13 cellular contexts compared by ENCODE assay signal in the genomic region with DNA sequence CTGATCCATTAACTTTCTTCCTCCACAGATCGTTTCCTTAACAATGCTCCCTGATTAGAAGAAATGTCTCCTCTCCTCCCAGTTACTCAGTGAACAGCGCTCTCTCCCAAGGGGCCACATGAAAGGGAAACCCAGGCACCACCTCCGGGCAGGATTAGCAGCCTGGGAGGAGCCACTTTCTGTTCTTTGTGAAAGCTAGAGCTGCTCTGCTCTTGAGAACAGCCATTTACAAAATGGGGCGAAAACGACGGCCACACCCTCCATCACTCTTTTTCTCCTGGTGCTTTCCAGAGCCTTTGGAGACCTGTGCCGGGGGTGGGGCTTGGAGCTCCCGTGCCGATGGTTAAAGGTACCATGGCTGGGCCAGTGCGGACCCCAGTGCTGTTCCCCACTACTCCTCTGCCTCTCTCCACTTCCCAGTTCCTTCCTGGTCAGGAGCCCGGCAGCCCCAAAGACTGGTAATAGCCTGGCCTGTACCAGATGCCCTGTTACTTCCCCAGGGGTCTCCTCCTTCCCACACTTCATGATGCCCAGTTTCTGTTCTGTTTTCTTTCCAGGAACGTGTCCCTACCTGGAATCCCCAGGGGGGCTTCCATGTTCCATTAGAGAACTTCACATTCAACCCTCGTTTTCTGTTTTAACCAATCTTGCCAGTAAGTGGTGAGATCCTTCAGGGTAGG.
A peak's percentile ranks its signal among the peaks of the same experiment; 100 is the strongest.
DNase-seq lines count a peak whose midpoint lies in the region; FAIRE-seq and TF ChIP-seq lines count a peak whose summit lies in the region.
"Had no signal": no experiment of that assay in that cellular context is flagged by ENCODE, and none has a peak within 500 bp of the region (broad histone marks: within the 10 kb centered on the region; RNA-seq: fewer than 3 reads in every experiment).

No MANE protein-coding gene starts in this region.

- no peaks in the 10 kb centered on the region for H3K27me3 ChIP-seq in astrocyte (ENCODE audit: insufficient read depth, low read length)

- peaks cover 2% of the 10 kb centered on the region for H3K36me3 Mint-ChIP-seq in astrocyte (ENCODE audit: low read depth, unreplicated experiment)
- H3K36me3 Mint-ChIP-seq in activated naive CD4-positive, alpha-beta T cell treated with anti-CD3 and anti-CD28 coated beads, Interleukin-2, amount 10 ng/mL, durations not matched to agents 7 days and 5 days = no peaks in the 10 kb centered on the region

- H3K36me3 ChIP-seq in astrocyte (ENCODE audit: insufficient read depth, low read length) = no peaks in the 10 kb centered on the region

- H3K27ac ChIP-seq in astrocyte (ENCODE audit: low read depth, low read length) = no peak overlapping the region
- peak overlapping the region; percentile 13 for H3K27ac ChIP-seq in temporal lobe (ENCODE audit: low read depth, low read length)
- H3K27ac ChIP-seq: 22Rv1 had no signal

- no peak for FAIRE-seq in astrocyte (lab: Jason Lieb, UNC)

- H4K20me1 ChIP-seq in astrocyte (ENCODE audit: insufficient read depth, low read length) = peaks cover 77% of the 10 kb centered on the region

- H3K27ac Mint-ChIP-seq in astrocyte (ENCODE audit: unreplicated experiment) = no peak overlapping the region
- H3K27ac Mint-ChIP-seq in activated naive CD4-positive, alpha-beta T cell treated with anti-CD3 and anti-CD28 coated beads, Interleukin-2, amount 10 ng/mL, durations not matched to agents 7 days and 5 days = no peak overlapping the region

- H2AFZ ChIP-seq in astrocyte (ENCODE audit: low read depth, low read length) = no peak overlapping the region

- H3K4me1 ChIP-seq in astrocyte (ENCODE audit: insufficient read depth, low read length) = no peaks in the 10 kb centered on the region

- H3K9me3 ChIP-seq in astrocyte (ENCODE audit: insufficient read depth, low read depth, low read length) = no peaks in the 10 kb centered on the region

- no peaks in the 10 kb centered on the region for H3K9me3 Mint-ChIP-seq in astrocyte (ENCODE audit: unreplicated experiment)
- H3K9me3 Mint-ChIP-seq in activated naive CD4-positive, alpha-beta T cell treated with anti-CD3 and anti-CD28 coated beads, Interleukin-2, amount 10 ng/mL, durations not matched to agents 7 days and 5 days = peaks cover 5% of the 10 kb centered on the region

- H3K27me3 Mint-ChIP-seq in astrocyte (ENCODE audit: low read depth, unreplicated experiment) = no peaks in the 10 kb centered on the region
- no peaks in the 10 kb centered on the region for H3K27me3 Mint-ChIP-seq in activated naive CD4-positive, alpha-beta T cell treated with anti-CD3 and anti-CD28 coated beads, Interleukin-2, amount 10 ng/mL, durations not matched to agents 7 days and 5 days

- H3K4me3 ChIP-seq in astrocyte (ENCODE audit: insufficient read depth, low read depth, low read length) = no peak overlapping the region

- peaks cover 11% of the 10 kb centered on the region for H3K4me1 Mint-ChIP-seq in astrocyte (ENCODE audit: low read depth, unreplicated experiment)
- H3K4me1 Mint-ChIP-seq in activated naive CD4-positive, alpha-beta T cell treated with anti-CD3 and anti-CD28 coated beads, Interleukin-2, amount 10 ng/mL, durations not matched to agents 7 days and 5 days = no peaks in the 10 kb centered on the region

- peak overlapping the region; percentile 32 for H3K4me2 ChIP-seq in astrocyte (ENCODE audit: low read length)

- no peak for TF ChIP-seq CTCF in astrocyte (IDR thresholded peaks at IDR 0.05; ENCODE audit: insufficient read depth, low read depth, low read length)

- H3K4me3 Mint-ChIP-seq in astrocyte (ENCODE audit: unreplicated experiment) = no peak overlapping the region
- H3K4me3 Mint-ChIP-seq in activated naive CD4-positive, alpha-beta T cell treated with anti-CD3 and anti-CD28 coated beads, Interleukin-2, amount 10 ng/mL, durations not matched to agents 7 days and 5 days = no peak overlapping the region

- peak; percentile 38 for DNase-seq in DMS 273 (lab: John Stamatoyannopoulos, UW; ENCODE audit: unreplicated experiment)
- no peak for DNase-seq in DMS 273 treated with DMSO at 0.1 percent for 48 hours (lab: John Stamatoyannopoulos, UW)
- DNase-seq in astrocyte (ENCODE audit: low read depth) = peak; percentile 29
- peak; percentile 60 for DNase-seq in iPS-NIHi11 (ENCODE audit: low spot score)
- DNase-seq in activated naive CD4-positive, alpha-beta T cell treated with anti-CD3 and anti-CD28 coated beads, Interleukin-2, amount 10 ng/mL, durations not matched to agents 7 days and 5 days = no peak
- no peak for DNase-seq in NCI-H446 (lab: John Stamatoyannopoulos, UW)
- no peak for DNase-seq in GM03348 (ENCODE audit: low spot score)
- DNase-seq: activated CD4-positive, alpha-beta T cell treated with anti-CD3 and anti-CD28 coated beads for 4 hours; GDM1; Kasumi-1; stimulated activated CD4-positive, alpha-beta T cell treated with anti-CD3 and anti-CD28 coated beads, Interleukin-2, amount 100 ng/mL, for 48 hours had no signal

- peaks cover 81% of the 10 kb centered on the region for H3K79me2 ChIP-seq in astrocyte (ENCODE audit: insufficient read depth, low read length)

- no peak overlapping the region for H3K9ac ChIP-seq in astrocyte (ENCODE audit: low read length)

- CTCF ChIA-PET in activated naive CD4-positive, alpha-beta T cell treated with anti-CD3 and anti-CD28 coated beads, Interleukin-2, amount 10 ng/mL, durations not matched to agents 7 days and 5 days (lab: Charles Lee) = no interaction called here

Comparison
In these comparisons a context has a peak if more than half of its experiments do, and no peak if none do; other contexts are left out.
1. DNase-seq: peak in DMS 273 (single experiment), astrocyte (single experiment) and iPS-NIHi11 (single experiment); none in DMS 273 treated with DMSO at 0.1 percent for 48 hours (single experiment), activated naive CD4-positive, alpha-beta T cell treated with anti-CD3 and anti-CD28 coated beads, Interleukin-2, amount 10 ng/mL, durations not matched to agents 7 days and 5 days (single experiment), NCI-H446 (0 of 2) and GM03348 (single experiment).